In genomic region chr3:161274691-161275298, GRCh38 we compare ENCODE assay signal across 8 cellular contexts. TPM values are rescaled to one million over a fixed set of nuclear protein-coding genes. Genes with fewer than 3 reads are reported as not detected.
A peak's percentile ranks its signal among the peaks of the same experiment; 100 is the strongest.
DNase-seq lines count a peak whose midpoint lies in the region; TF ChIP-seq lines count a peak whose summit lies in the region.

No MANE protein-coding gene starts in this region.

- peaks cover 20% of the 10 kb centered on the region for H3K9me3 Mint-ChIP-seq in activated CD4-positive, alpha-beta T cell treated with anti-CD3 and anti-CD28 coated beads, Interleukin-2, amount 10 ng/mL, durations not matched to agents 7 days and 5 days

- no peaks in the 10 kb centered on the region for H3K27me3 Mint-ChIP-seq in activated CD4-positive, alpha-beta T cell treated with anti-CD3 and anti-CD28 coated beads, Interleukin-2, amount 10 ng/mL, durations not matched to agents 7 days and 5 days

- peak; percentile 74 for TF ChIP-seq CTCF in fibroblast of villous mesenchyme (IDR thresholded peaks at IDR 0.05; ENCODE audit: insufficient read depth, low read depth, low read length)
- peak; percentile 66 for TF ChIP-seq CTCF in retinal pigment epithelial cell (conservative IDR thresholded peaks at IDR 0.05; ENCODE audit: low read depth, low read length)

- no peak overlapping the region for H3K27ac Mint-ChIP-seq in activated CD4-positive, alpha-beta T cell treated with anti-CD3 and anti-CD28 coated beads, Interleukin-2, amount 10 ng/mL, durations not matched to agents 7 days and 5 days

- H3K4me3 ChIP-seq in fibroblast of villous mesenchyme (ENCODE audit: low read depth, low read length) (no peak overlapping the region), retinal pigment epithelial cell (ENCODE audit: low read length) (no peak overlapping the region)

- POLR2A ChIA-PET in activated CD4-positive, alpha-beta T cell treated with anti-CD3 and anti-CD28 coated beads, Interleukin-2, amount 10 ng/mL, durations not matched to agents 7 days and 5 days (lab: Charles Lee), result no interaction called here

- DNase-seq in stimulated activated CD4-positive, alpha-beta T cell treated with anti-CD3 and anti-CD28 coated beads, Interleukin-15, amount 100 ng/mL, for 24 hours, result peak; percentile 54
- no peak for DNase-seq in stimulated activated CD4-positive, alpha-beta T cell treated with anti-CD3 and anti-CD28 coated beads, Interleukin-4, amount 100 ng/mL, for 1 hour
- DNase-seq in HCEC 1CT, result peak; percentile 44
- DNase-seq in NCI-H2029 (lab: John Stamatoyannopoulos, UW), result peak; percentile 22
- peak; percentile 60 for DNase-seq in activated CD4-positive, alpha-beta T cell treated with anti-CD3 and anti-CD28 coated beads, Interleukin-2, amount 10 ng/mL, durations not matched to agents 7 days and 5 days
- peak; percentile 66 for DNase-seq in fibroblast of villous mesenchyme (ENCODE audit: low read depth)
- no peak for DNase-seq in retinal pigment epithelial cell (ENCODE audit: low read depth)
- no peak for DNase-seq in NCI-H1048 (lab: John Stamatoyannopoulos, UW)

- CTCF ChIA-PET in activated CD4-positive, alpha-beta T cell treated with anti-CD3 and anti-CD28 coated beads, Interleukin-2, amount 10 ng/mL, durations not matched to agents 7 days and 5 days (lab: Charles Lee), result interaction anchor here (0.8 to 2.3 kb wide), 7 partner anchors 9 to 318 kb away, joined by 3 to 6 read pairs (median 4); no protein-coding TSS in a partner anchor

- peaks cover 5% of the 10 kb centered on the region for H3K4me1 Mint-ChIP-seq in activated CD4-positive, alpha-beta T cell treated with anti-CD3 and anti-CD28 coated beads, Interleukin-2, amount 10 ng/mL, durations not matched to agents 7 days and 5 days

- H3K4me3 Mint-ChIP-seq in activated CD4-positive, alpha-beta T cell treated with anti-CD3 and anti-CD28 coated beads, Interleukin-2, amount 10 ng/mL, durations not matched to agents 7 days and 5 days, result no peak overlapping the region

- no peaks in the 10 kb centered on the region for H3K36me3 Mint-ChIP-seq in activated CD4-positive, alpha-beta T cell treated with anti-CD3 and anti-CD28 coated beads, Interleukin-2, amount 10 ng/mL, durations not matched to agents 7 days and 5 days (ENCODE audit: low read depth)

RNA-seq across cellular contexts. Expression of gene NMD3, which starts 53.7 kb away (rescaled TPM):
- 10 to 100 TPM; 37.0 to 42.4 TPM for total RNA-seq in activated CD4-positive, alpha-beta T cell treated with anti-CD3 and anti-CD28 coated beads, Interleukin-2, amount 10 ng/mL, durations not matched to agents 7 days and 5 days
- total RNA-seq in fibroblast of villous mesenchyme, result 42.8 and 80.7 TPM in 2 replicates

Comparison
In these comparisons a context has a peak if more than half of its experiments do, and no peak if none do; other contexts are left out.
1. DNase-seq: peak in stimulated activated CD4-positive, alpha-beta T cell treated with anti-CD3 and anti-CD28 coated beads, Interleukin-15, amount 100 ng/mL, for 24 hours (single experiment), HCEC 1CT (single experiment), NCI-H2029 (single experiment), activated CD4-positive, alpha-beta T cell treated with anti-CD3 and anti-CD28 coated beads, Interleukin-2, amount 10 ng/mL, durations not matched to agents 7 days and 5 days (single experiment) and fibroblast of villous mesenchyme (single experiment); none in stimulated activated CD4-positive, alpha-beta T cell treated with anti-CD3 and anti-CD28 coated beads, Interleukin-4, amount 100 ng/mL, for 1 hour (single experiment), retinal pigment epithelial cell (single experiment) and NCI-H1048 (single experiment).